In genomic region chr14:54728700-54729527, GRCh38 we compare ENCODE assay signal across 15 cellular contexts.
A peak's percentile ranks its signal among the peaks of the same experiment; 100 is the strongest.
DNase-seq lines count a peak whose midpoint lies in the region; ATAC-seq and TF ChIP-seq lines count a peak whose summit lies in the region.
"Had no signal": no experiment of that assay in that cellular context is flagged by ENCODE, and none has a peak within 500 bp of the region (broad histone marks: within the 10 kb centered on the region; RNA-seq: fewer than 3 reads in every experiment).

No MANE protein-coding gene starts in this region.

- H3K27ac Mint-ChIP-seq in IgD-negative memory B cell, result peak overlapping the region in 2 of 3 donors; percentile 54 to 59
- H3K27ac Mint-ChIP-seq in activated T-helper 2 cell treated with anti-CD3 and anti-CD28 coated beads, Interferon-gamma antibody, Interleukin-2, Interleukin-4, amounts not matched to agents 10 μg/mL and 5 μg/mL and 100 μg/mL, durations not matched to agents 14 hours and 24 hours and 36 hours, result no peak overlapping the region

- intact Hi-C loops in activated T-helper 2 cell treated with anti-CD3 and anti-CD28 coated beads, Interferon-gamma antibody, Interleukin-2, Interleukin-4, amounts not matched to agents 10 μg/mL and 5 μg/mL and 100 μg/mL, durations not matched to agents 14 hours and 24 hours and 36 hours (cut with micrococcal nuclease), result loop anchor here (2.0 kb wide), 1 partner anchor 20 kb away; no protein-coding TSS in a partner anchor

- peak overlapping the region; percentile 10 for H3K27ac ChIP-seq in fibroblast of lung (ENCODE audit: insufficient read depth, low read length)

- no peak overlapping the region for H2AFZ ChIP-seq in fibroblast of lung (ENCODE audit: low read length)

- peak overlapping the region in 2 of 4 donors; percentile 30 to 53 for H3K4me3 Mint-ChIP-seq in IgD-negative memory B cell
- H3K4me3 Mint-ChIP-seq in activated T-helper 2 cell treated with anti-CD3 and anti-CD28 coated beads, Interferon-gamma antibody, Interleukin-2, Interleukin-4, amounts not matched to agents 10 μg/mL and 5 μg/mL and 100 μg/mL, durations not matched to agents 14 hours and 24 hours and 36 hours (ENCODE audit: low read depth), result no peak overlapping the region
- H3K4me3 Mint-ChIP-seq: CD14-positive monocyte had no signal

- H3K9ac ChIP-seq in fibroblast of lung (ENCODE audit: insufficient read depth, low read length), result no peak overlapping the region

- no peak overlapping the region for H3K4me3 ChIP-seq in fibroblast of lung (replicated peaks in 1 of 4; ENCODE audit: control extremely low read depth in 1 of 4, insufficient read depth in 1 of 4, low read depth in 3 of 4, low read length in 4 of 4)
- H3K4me3 ChIP-seq in skeletal muscle cell (ENCODE audit: low read depth, low read length), result no peak overlapping the region

- no peaks in the 10 kb centered on the region for H3K36me3 ChIP-seq in fibroblast of lung (ENCODE audit: control insufficient read depth, insufficient read depth, low read length)

- H3K27me3 Mint-ChIP-seq in IgD-negative memory B cell, result no peaks in the 10 kb centered on the region
- peaks cover 30% of the 10 kb centered on the region for H3K27me3 Mint-ChIP-seq in activated T-helper 2 cell treated with anti-CD3 and anti-CD28 coated beads, Interferon-gamma antibody, Interleukin-2, Interleukin-4, amounts not matched to agents 10 μg/mL and 5 μg/mL and 100 μg/mL, durations not matched to agents 14 hours and 24 hours and 36 hours (ENCODE audit: low read depth)

- H3K27me3 ChIP-seq in fibroblast of lung (ENCODE audit: control insufficient read depth, insufficient read depth, low read length), result no peaks in the 10 kb centered on the region

- no peak overlapping the region for H3K4me2 ChIP-seq in fibroblast of lung (ENCODE audit: extremely low read depth, insufficient read depth, low read length)

- DNase-seq in EL (peak; percentile 22), fibroblast of lung (ENCODE audit: low read depth in 2 of 2) (peak in 1 of 2 donors; percentile 20), skeletal muscle cell (ENCODE audit: low read depth) (peak; percentile 46), NCI-H345 (lab: John Stamatoyannopoulos, UW) (no peak)
- DNase-seq in activated T-helper 2 cell treated with anti-CD3 and anti-CD28 coated beads, Interferon-gamma antibody, Interleukin-2, Interleukin-4, amounts not matched to agents 10 μg/mL and 5 μg/mL and 100 μg/mL, durations not matched to agents 14 hours and 24 hours and 36 hours (ENCODE audit: low spot score), result no peak
- DNase-seq: activated CD4-positive, alpha-beta T cell treated with anti-CD3 and anti-CD28 coated beads for 48 hours; DMS79; erythroblast; NCI-H226; stimulated activated CD4-positive, alpha-beta T cell treated with anti-CD3 and anti-CD28 coated beads, Interleukin-15, amount 100 ng/mL, for 24 hours; substantia nigra; T-helper 9 cell had no signal

- H3K4me1 ChIP-seq in fibroblast of lung (ENCODE audit: control insufficient read depth, extremely low read depth, insufficient read depth, low read length), result peaks cover 7% of the 10 kb centered on the region

- peaks cover 42% of the 10 kb centered on the region for H3K79me2 ChIP-seq in fibroblast of lung (ENCODE audit: control insufficient read depth, insufficient read depth, low read length)

- no peaks in the 10 kb centered on the region for H3K36me3 Mint-ChIP-seq in IgD-negative memory B cell
- H3K36me3 Mint-ChIP-seq in activated T-helper 2 cell treated with anti-CD3 and anti-CD28 coated beads, Interferon-gamma antibody, Interleukin-2, Interleukin-4, amounts not matched to agents 10 μg/mL and 5 μg/mL and 100 μg/mL, durations not matched to agents 14 hours and 24 hours and 36 hours (ENCODE audit: low read depth), result no peaks in the 10 kb centered on the region
- H3K36me3 Mint-ChIP-seq: CD14-positive monocyte had no signal

- H4K20me1 ChIP-seq in fibroblast of lung (ENCODE audit: control insufficient read depth, extremely low read depth, insufficient read depth, low read length), result no peaks in the 10 kb centered on the region

- no peak for ATAC-seq in HG03039 (IDR thresholded peaks at IDR 0.05; ENCODE audit: unreplicated experiment)

- no peaks in the 10 kb centered on the region for H3K9me3 Mint-ChIP-seq in IgD-negative memory B cell
- no peaks in the 10 kb centered on the region for H3K9me3 Mint-ChIP-seq in activated T-helper 2 cell treated with anti-CD3 and anti-CD28 coated beads, Interferon-gamma antibody, Interleukin-2, Interleukin-4, amounts not matched to agents 10 μg/mL and 5 μg/mL and 100 μg/mL, durations not matched to agents 14 hours and 24 hours and 36 hours
- H3K9me3 Mint-ChIP-seq: CD14-positive monocyte had no signal

- no peak for TF ChIP-seq CTCF in fibroblast of lung (conservative IDR thresholded peaks at IDR 0.05 in 1 of 2, IDR thresholded peaks at IDR 0.05 in 1 of 2; ENCODE audit: low read depth in 1 of 2, low read length in 2 of 2)

- no peaks in the 10 kb centered on the region for H3K9me3 ChIP-seq in fibroblast of lung (ENCODE audit: control insufficient read depth, insufficient read depth, low read depth, low read length)

- H3K4me1 Mint-ChIP-seq in IgD-negative memory B cell, result peaks cover 16 to 28% (median 25%) of the 10 kb centered on the region in 3 donors
- H3K4me1 Mint-ChIP-seq in activated T-helper 2 cell treated with anti-CD3 and anti-CD28 coated beads, Interferon-gamma antibody, Interleukin-2, Interleukin-4, amounts not matched to agents 10 μg/mL and 5 μg/mL and 100 μg/mL, durations not matched to agents 14 hours and 24 hours and 36 hours (ENCODE audit: low read depth), result peaks cover 40% of the 10 kb centered on the region

Comparison
In these comparisons a context has a peak if more than half of its experiments do, and no peak if none do; other contexts are left out.
1. DNase-seq: peak in EL (single experiment) and skeletal muscle cell (single experiment); none in NCI-H345 (single experiment) and activated T-helper 2 cell treated with anti-CD3 and anti-CD28 coated beads, Interferon-gamma antibody, Interleukin-2, Interleukin-4, amounts not matched to agents 10 μg/mL and 5 μg/mL and 100 μg/mL, durations not matched to agents 14 hours and 24 hours and 36 hours (single experiment).